Comparison of ENCODE assay signal across 21 cellular contexts in genomic region chr3:49531715-49532114, GRCh38.
"Had no signal": no experiment of that assay in that cellular context is flagged by ENCODE, and none has a peak within 500 bp of the region (broad histone marks: within the 10 kb centered on the region; RNA-seq: fewer than 3 reads in every experiment).

No MANE protein-coding gene starts in this region.

- H3K27me3 Mint-ChIP-seq: activated naive CD8-positive, alpha-beta T cell treated with anti-CD3 and anti-CD28 coated beads, Interleukin-2, amount 10 ng/mL, durations not matched to agents 7 days and 5 days; brain; progenitor cell of endocrine pancreas; T-cell had no signal

- ATAC-seq: activated T-cell treated with anti-CD3 and anti-CD28 coated beads, Interleukin-2, amount 50 U/mL, for 72 hours; left lobe of liver; SK-N-SH treated with all-trans-retinoic acid at 6 μM for 48 hours; T-cell had no signal

- H3K4me3 ChIP-seq: dorsolateral prefrontal cortex, right atrium auricular region had no signal

- H3K9me3 ChIP-seq: right atrium auricular region had no signal

- H3K4me3 Mint-ChIP-seq: activated naive CD8-positive, alpha-beta T cell treated with anti-CD3 and anti-CD28 coated beads, Interleukin-2, amount 10 ng/mL, durations not matched to agents 7 days and 5 days; activated T-cell treated with anti-CD3 and anti-CD28 coated beads, Interleukin-2, amount 50 U/mL, for 72 hours; brain; T-cell had no signal

- DNase-seq: activated CD4-positive, alpha-beta T cell treated with anti-CD3 and anti-CD28 coated beads for 48 hours; activated CD4-positive, CD25-positive, alpha-beta regulatory T cell; activated CD8-positive, alpha-beta memory T cell treated with anti-CD3 and anti-CD28 coated beads for 24 hours; activated naive CD8-positive, alpha-beta T cell treated with anti-CD3 and anti-CD28 coated beads, Interleukin-2, amount 10 ng/mL, durations not matched to agents 7 days and 5 days; activated T-cell treated with anti-CD3 and anti-CD28 coated beads, Interleukin-2, amount 50 U/mL, for 72 hours; anterior cingulate cortex; caudate nucleus; dorsolateral prefrontal cortex; foreskin fibroblast; head of caudate nucleus; kidney; midbrain; stimulated activated CD4-positive, alpha-beta T cell treated with anti-CD3 and anti-CD28 coated beads, Interleukin-12 subunit alpha, Interleukin-12 subunit beta, amount 100 ng/mL, for 4 hours; T-cell; T1000 had no signal

- H3K27me3 ChIP-seq: dorsolateral prefrontal cortex, right atrium auricular region had no signal

- H3K27ac ChIP-seq: dorsolateral prefrontal cortex, epithelial cell of prostate, right atrium auricular region had no signal

- H3K27ac Mint-ChIP-seq: activated naive CD8-positive, alpha-beta T cell treated with anti-CD3 and anti-CD28 coated beads, Interleukin-2, amount 10 ng/mL, durations not matched to agents 7 days and 5 days; activated T-cell treated with anti-CD3 and anti-CD28 coated beads, Interleukin-2, amount 50 U/mL, for 72 hours; progenitor cell of endocrine pancreas; T-cell had no signal

- H3K9me3 Mint-ChIP-seq: activated naive CD8-positive, alpha-beta T cell treated with anti-CD3 and anti-CD28 coated beads, Interleukin-2, amount 10 ng/mL, durations not matched to agents 7 days and 5 days; activated T-cell treated with anti-CD3 and anti-CD28 coated beads, Interleukin-2, amount 50 U/mL, for 72 hours; T-cell had no signal
